Comparison of ENCODE assay signal across 1 cellular context in genomic region chrX:13345037-13345436, GRCh38.
TF ChIP-seq lines count a peak whose summit lies in the region.

No MANE protein-coding gene starts in this region.

TF ChIP-seq in SK-N-SH, 30 proteins besides CTCF, POLR2A, EP300 and RAD21 (continued from another document):
- TF ChIP-seq, protein P1, sequence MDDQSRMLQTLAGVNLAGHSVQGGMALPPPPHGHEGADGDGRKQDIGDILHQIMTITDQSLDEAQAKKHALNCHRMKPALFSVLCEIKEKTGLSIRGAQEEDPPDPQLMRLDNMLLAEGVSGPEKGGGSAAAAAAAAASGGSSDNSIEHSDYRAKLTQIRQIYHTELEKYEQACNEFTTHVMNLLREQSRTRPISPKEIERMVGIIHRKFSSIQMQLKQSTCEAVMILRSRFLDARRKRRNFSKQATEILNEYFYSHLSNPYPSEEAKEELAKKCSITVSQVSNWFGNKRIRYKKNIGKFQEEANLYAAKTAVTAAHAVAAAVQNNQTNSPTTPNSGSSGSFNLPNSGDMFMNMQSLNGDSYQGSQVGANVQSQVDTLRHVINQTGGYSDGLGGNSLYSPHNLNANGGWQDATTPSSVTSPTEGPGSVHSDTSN (IDR thresholded peaks at IDR 0.05), result no peak
- no peak for TF ChIP-seq NRF1 (IDR thresholded peaks at IDR 0.05; ENCODE audit: low read depth, low read length)
